1 cellular context compared by ENCODE assay signal in the genomic region with DNA sequence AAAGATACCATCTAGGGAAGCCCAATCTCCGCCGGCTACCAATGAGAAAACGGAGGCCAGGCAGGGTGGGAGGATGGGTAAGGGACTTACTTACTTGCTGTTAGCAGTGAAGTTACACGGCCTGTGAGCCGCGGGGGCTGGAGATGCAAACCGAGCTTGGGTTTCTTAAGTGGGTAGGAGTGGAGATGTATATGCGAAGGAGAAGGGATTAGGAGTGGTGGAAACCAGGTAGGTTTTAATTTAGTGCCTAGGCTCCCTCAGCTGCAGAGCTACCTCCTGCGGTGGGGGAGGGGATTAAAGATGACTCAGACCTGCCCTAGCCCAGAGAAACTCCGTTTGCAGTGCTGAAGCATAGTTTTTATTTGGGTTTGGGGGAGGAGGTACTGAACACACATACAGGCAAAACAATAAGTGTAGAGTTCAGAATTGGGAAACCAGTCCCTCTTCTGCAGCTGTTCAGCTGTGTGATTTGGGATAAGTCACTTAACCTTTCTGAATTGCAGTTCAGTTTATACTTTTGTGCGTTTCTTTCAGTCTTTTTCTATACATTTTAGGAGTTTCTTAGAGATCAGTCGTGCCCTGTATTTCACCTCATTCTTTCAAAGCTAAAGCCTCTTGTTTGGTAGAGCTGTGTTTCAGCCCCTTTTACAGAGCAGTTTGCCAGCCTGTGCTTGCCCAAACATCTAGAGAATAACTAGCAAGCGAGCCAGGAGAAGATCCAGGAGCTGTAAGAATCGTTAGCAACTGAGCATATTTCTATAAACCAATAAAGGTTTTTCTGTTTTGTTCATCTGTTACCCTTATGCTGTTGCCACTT.
A peak's percentile ranks its signal among the peaks of the same experiment; 100 is the strongest.
TF ChIP-seq lines count a peak whose summit lies in the region.

No MANE protein-coding gene starts in this region.

TF ChIP-seq in K562, 482 proteins besides CTCF, POLR2A, EP300 and RAD21 (continued from another document and continues in another):
- TF ChIP-seq, protein P1, sequence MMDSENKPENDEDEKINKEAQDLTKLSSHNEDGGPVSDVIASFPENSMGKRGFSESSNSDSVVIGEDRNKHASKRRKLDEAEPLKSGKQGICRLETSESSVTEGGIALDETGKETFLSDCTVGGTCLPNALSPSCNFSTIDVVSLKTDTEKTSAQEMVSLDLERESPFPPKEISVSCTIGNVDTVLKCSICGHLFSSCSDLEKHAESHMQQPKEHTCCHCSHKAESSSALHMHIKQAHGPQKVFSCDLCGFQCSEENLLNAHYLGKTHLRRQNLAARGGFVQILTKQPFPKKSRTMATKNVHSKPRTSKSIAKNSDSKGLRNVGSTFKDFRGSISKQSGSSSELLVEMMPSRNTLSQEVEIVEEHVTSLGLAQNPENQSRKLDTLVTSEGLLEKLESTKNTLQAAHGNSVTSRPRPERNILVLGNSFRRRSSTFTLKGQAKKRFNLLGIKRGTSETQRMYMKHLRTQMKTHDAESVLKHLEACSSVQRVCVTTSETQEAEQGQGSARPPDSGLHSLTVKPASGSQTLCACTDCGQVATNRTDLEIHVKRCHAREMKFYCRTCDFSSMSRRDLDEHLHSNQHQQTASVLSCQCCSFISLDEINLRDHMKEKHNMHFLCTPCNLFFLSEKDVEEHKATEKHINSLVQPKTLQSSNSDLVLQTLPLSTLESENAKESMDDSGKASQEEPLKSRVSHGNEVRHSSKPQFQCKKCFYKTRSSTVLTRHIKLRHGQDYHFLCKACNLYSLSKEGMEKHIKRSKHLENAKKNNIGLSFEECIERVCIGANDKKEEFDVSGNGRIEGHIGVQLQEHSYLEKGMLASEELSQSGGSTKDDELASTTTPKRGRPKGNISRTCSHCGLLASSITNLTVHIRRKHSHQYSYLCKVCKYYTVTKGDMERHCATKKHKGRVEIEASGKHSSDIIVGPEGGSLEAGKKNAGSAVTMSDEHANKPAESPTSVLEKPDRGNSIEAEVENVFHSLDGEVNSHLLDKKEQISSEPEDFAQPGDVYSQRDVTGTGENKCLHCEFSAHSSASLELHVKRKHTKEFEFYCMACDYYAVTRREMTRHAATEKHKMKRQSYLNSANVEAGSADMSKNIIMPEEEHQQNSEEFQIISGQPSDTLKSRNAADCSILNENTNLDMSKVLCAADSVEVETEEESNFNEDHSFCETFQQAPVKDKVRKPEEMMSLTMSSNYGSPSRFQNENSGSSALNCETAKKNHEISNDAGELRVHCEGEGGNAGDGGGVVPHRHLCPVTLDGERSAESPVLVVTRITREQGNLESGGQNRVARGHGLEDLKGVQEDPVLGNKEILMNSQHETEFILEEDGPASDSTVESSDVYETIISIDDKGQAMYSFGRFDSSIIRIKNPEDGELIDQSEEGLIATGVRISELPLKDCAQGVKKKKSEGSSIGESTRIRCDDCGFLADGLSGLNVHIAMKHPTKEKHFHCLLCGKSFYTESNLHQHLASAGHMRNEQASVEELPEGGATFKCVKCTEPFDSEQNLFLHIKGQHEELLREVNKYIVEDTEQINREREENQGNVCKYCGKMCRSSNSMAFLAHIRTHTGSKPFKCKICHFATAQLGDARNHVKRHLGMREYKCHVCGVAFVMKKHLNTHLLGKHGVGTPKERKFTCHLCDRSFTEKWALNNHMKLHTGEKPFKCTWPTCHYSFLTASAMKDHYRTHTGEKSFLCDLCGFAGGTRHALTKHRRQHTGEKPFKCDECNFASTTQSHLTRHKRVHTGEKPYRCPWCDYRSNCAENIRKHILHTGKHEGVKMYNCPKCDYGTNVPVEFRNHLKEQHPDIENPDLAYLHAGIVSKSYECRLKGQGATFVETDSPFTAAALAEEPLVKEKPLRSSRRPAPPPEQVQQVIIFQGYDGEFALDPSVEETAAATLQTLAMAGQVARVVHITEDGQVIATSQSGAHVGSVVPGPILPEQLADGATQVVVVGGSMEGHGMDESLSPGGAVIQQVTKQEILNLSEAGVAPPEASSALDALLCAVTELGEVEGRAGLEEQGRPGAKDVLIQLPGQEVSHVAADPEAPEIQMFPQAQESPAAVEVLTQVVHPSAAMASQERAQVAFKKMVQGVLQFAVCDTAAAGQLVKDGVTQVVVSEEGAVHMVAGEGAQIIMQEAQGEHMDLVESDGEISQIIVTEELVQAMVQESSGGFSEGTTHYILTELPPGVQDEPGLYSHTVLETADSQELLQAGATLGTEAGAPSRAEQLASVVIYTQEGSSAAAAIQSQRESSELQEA (IDR thresholded peaks at IDR 0.05; ENCODE audit: low read depth) = no peak
- TF ChIP-seq NFE2L1 (tag; IDR thresholded peaks at IDR 0.05; ENCODE audit: borderline replicate concordance, low read depth) (no peak), MTA1 (IDR thresholded peaks at IDR 0.05; ENCODE audit: borderline replicate concordance) (peak; percentile 62; the same call in 1 of the 2 replicates), NR1H2 (CRISPR knock-in tag; IDR thresholded peaks at IDR 0.05) (no peak), ZNF184 (CRISPR knock-in tag; IDR thresholded peaks at IDR 0.05) (no peak), E2F3 (CRISPR knock-in tag; IDR thresholded peaks at IDR 0.05) (no peak), GATAD2A (IDR thresholded peaks at IDR 0.05) (no peak), MEF2D (tag; conservative IDR thresholded peaks at IDR 0.05; ENCODE audit: low read depth) (peak; percentile 39; the same call in 1 of the 2 replicates), TAF7 (tag; IDR thresholded peaks at IDR 0.05) (no peak), KDM4B (IDR thresholded peaks at IDR 0.05; ENCODE audit: borderline replicate concordance in 2 of 2, low read depth in 1 of 2) (no peak; a peak in 1 of 4 replicates), POLR2AphosphoS2 (IDR thresholded peaks at IDR 0.05; ENCODE audit: low read length) (no peak), ZKSCAN1 (IDR thresholded peaks at IDR 0.05; ENCODE audit: low read depth, low read length) (no peak), CTBP1 (IDR thresholded peaks at IDR 0.05; ENCODE audit: borderline replicate concordance) (peak; percentile 72; the same call in 1 of the 2 replicates), ZNF583 (CRISPR knock-in tag; IDR thresholded peaks at IDR 0.05) (no peak), ZFP36 (IDR thresholded peaks at IDR 0.05; ENCODE audit: low read depth, low read length, partially characterized antibody) (peak; percentile 61), ZC3H8 (IDR thresholded peaks at IDR 0.05) (no peak), PCBP1 (IDR thresholded peaks at IDR 0.05; ENCODE audit: low read depth, low read length, poor library complexity, severe bottlenecking) (no peak), RFX7 (CRISPR knock-in tag; IDR thresholded peaks at IDR 0.05) (no peak), GABPB1 (CRISPR knock-in tag; IDR thresholded peaks at IDR 0.05) (no peak), CCAR2 (IDR thresholded peaks at IDR 0.05; ENCODE audit: low read depth, low read length) (no peak), ZNF830 (CRISPR knock-in tag; IDR thresholded peaks at IDR 0.05) (no peak), KLF10 (CRISPR knock-in tag; IDR thresholded peaks at IDR 0.05) (no peak), BHLHE40 (IDR thresholded peaks at IDR 0.05; ENCODE audit: low read length) (no peak), ZNF143 (CRISPR knock-in tag; IDR thresholded peaks at IDR 0.05) (no peak), ZNF717 (CRISPR knock-in tag; IDR thresholded peaks at IDR 0.05) (no peak), KLF16 (IDR thresholded peaks at IDR 0.05) (0 out of 2 replicates have a peak, but pooled peaks have one; percentile 6), YY1 (IDR thresholded peaks at IDR 0.05; ENCODE audit: borderline replicate concordance in 1 of 3, control insufficient read depth in 1 of 3, extremely low read depth in 1 of 3, insufficient read depth in 3 of 3, insufficient read length in 1 of 3, insufficient replicate concordance in 2 of 3, low read depth in 1 of 3, low read length in 2 of 3) (no peak), PYGO2 (tag; IDR thresholded peaks at IDR 0.05) (no peak), TAF9B (IDR thresholded peaks at IDR 0.05; ENCODE audit: partially characterized antibody) (peak; percentile 30), POLR3A (IDR thresholded peaks at IDR 0.05; ENCODE audit: borderline replicate concordance, extremely low read depth, insufficient read depth, insufficient read length) (no peak), XRCC5 (IDR thresholded peaks at IDR 0.05; ENCODE audit: low read depth, low read length) (no peak), JUN (IDR thresholded peaks at IDR 0.05; ENCODE audit: borderline replicate concordance, low read depth, low read length) (peak; percentile 87), JUN (CRISPR knock-in tag; IDR thresholded peaks at IDR 0.05; ENCODE audit: borderline replicate concordance) (no peak), ZNF699 (CRISPR knock-in tag; IDR thresholded peaks at IDR 0.05; ENCODE audit: insufficient replicate concordance) (no peak), SNIP1 (IDR thresholded peaks at IDR 0.05; ENCODE audit: low read depth) (no peak)
- TF ChIP-seq, protein P2, sequence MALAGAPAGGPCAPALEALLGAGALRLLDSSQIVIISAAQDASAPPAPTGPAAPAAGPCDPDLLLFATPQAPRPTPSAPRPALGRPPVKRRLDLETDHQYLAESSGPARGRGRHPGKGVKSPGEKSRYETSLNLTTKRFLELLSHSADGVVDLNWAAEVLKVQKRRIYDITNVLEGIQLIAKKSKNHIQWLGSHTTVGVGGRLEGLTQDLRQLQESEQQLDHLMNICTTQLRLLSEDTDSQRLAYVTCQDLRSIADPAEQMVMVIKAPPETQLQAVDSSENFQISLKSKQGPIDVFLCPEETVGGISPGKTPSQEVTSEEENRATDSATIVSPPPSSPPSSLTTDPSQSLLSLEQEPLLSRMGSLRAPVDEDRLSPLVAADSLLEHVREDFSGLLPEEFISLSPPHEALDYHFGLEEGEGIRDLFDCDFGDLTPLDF (CRISPR knock-in tag; IDR thresholded peaks at IDR 0.05) = no peak
- TF ChIP-seq, protein P3, sequence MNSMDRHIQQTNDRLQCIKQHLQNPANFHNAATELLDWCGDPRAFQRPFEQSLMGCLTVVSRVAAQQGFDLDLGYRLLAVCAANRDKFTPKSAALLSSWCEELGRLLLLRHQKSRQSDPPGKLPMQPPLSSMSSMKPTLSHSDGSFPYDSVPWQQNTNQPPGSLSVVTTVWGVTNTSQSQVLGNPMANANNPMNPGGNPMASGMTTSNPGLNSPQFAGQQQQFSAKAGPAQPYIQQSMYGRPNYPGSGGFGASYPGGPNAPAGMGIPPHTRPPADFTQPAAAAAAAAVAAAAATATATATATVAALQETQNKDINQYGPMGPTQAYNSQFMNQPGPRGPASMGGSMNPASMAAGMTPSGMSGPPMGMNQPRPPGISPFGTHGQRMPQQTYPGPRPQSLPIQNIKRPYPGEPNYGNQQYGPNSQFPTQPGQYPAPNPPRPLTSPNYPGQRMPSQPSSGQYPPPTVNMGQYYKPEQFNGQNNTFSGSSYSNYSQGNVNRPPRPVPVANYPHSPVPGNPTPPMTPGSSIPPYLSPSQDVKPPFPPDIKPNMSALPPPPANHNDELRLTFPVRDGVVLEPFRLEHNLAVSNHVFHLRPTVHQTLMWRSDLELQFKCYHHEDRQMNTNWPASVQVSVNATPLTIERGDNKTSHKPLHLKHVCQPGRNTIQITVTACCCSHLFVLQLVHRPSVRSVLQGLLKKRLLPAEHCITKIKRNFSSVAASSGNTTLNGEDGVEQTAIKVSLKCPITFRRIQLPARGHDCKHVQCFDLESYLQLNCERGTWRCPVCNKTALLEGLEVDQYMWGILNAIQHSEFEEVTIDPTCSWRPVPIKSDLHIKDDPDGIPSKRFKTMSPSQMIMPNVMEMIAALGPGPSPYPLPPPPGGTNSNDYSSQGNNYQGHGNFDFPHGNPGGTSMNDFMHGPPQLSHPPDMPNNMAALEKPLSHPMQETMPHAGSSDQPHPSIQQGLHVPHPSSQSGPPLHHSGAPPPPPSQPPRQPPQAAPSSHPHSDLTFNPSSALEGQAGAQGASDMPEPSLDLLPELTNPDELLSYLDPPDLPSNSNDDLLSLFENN (IDR thresholded peaks at IDR 0.05; ENCODE audit: low read depth in 2 of 2, low read length in 2 of 2) = no peak
- TF ChIP-seq, protein P4, sequence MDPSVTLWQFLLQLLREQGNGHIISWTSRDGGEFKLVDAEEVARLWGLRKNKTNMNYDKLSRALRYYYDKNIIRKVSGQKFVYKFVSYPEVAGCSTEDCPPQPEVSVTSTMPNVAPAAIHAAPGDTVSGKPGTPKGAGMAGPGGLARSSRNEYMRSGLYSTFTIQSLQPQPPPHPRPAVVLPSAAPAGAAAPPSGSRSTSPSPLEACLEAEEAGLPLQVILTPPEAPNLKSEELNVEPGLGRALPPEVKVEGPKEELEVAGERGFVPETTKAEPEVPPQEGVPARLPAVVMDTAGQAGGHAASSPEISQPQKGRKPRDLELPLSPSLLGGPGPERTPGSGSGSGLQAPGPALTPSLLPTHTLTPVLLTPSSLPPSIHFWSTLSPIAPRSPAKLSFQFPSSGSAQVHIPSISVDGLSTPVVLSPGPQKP (CRISPR knock-in tag; IDR thresholded peaks at IDR 0.05) = no peak
- TF ChIP-seq, protein P5, sequence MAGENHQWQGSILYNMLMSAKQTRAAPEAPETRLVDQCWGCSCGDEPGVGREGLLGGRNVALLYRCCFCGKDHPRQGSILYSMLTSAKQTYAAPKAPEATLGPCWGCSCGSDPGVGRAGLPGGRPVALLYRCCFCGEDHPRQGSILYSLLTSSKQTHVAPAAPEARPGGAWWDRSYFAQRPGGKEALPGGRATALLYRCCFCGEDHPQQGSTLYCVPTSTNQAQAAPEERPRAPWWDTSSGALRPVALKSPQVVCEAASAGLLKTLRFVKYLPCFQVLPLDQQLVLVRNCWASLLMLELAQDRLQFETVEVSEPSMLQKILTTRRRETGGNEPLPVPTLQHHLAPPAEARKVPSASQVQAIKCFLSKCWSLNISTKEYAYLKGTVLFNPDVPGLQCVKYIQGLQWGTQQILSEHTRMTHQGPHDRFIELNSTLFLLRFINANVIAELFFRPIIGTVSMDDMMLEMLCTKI (IDR thresholded peaks at IDR 0.05; ENCODE audit: partially characterized antibody) = no peak
- TF ChIP-seq, protein P6, sequence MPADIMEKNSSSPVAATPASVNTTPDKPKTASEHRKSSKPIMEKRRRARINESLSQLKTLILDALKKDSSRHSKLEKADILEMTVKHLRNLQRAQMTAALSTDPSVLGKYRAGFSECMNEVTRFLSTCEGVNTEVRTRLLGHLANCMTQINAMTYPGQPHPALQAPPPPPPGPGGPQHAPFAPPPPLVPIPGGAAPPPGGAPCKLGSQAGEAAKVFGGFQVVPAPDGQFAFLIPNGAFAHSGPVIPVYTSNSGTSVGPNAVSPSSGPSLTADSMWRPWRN (IDR thresholded peaks at IDR 0.05; ENCODE audit: low read depth) = no peak
- TF ChIP-seq, protein P7, sequence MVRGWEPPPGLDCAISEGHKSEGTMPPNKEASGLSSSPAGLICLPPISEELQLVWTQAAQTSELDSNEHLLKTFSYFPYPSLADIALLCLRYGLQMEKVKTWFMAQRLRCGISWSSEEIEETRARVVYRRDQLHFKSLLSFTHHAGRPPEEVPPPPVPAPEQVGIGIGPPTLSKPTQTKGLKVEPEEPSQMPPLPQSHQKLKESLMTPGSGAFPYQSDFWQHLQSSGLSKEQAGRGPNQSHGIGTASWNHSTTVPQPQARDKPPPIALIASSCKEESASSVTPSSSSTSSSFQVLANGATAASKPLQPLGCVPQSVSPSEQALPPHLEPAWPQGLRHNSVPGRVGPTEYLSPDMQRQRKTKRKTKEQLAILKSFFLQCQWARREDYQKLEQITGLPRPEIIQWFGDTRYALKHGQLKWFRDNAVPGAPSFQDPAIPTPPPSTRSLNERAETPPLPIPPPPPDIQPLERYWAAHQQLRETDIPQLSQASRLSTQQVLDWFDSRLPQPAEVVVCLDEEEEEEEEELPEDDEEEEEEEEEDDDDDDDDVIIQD (CRISPR knock-in tag; IDR thresholded peaks at IDR 0.05) = no peak
